Comparison of ENCODE assay signal across 12 cellular contexts in genomic region chr20:59164681-59165388, GRCh38. TPM values are rescaled to one million over a fixed set of nuclear protein-coding genes. Genes with fewer than 3 reads are reported as not detected.
A peak's percentile ranks its signal among the peaks of the same experiment; 100 is the strongest.
DNase-seq lines count a peak whose midpoint lies in the region; TF ChIP-seq lines count a peak whose summit lies in the region.
"Had no signal": no experiment of that assay in that cellular context is flagged by ENCODE, and none has a peak within 500 bp of the region (broad histone marks: within the 10 kb centered on the region; RNA-seq: fewer than 3 reads in every experiment).

No MANE protein-coding gene starts in this region.

- peak; percentile 38 for DNase-seq in OCI-LY7 (ENCODE audit: low spot score)
- no peak for DNase-seq in colonic mucosa
- no peak for DNase-seq in activated CD4-positive, CD25-positive, alpha-beta regulatory T cell treated with anti-CD3 and anti-CD28 coated beads, Interleukin-2, amount 50 U/mL, for 72 hours
- no peak for DNase-seq in SIG-M5 treated with dmso at 0.1 percent for 504 hours (lab: John Stamatoyannopoulos, UW; ENCODE audit: unreplicated experiment)
- no peak for DNase-seq in HPDE6-E6E7 (ENCODE audit: extremely low spot score)
- DNase-seq: H7; NCI-H2029; stimulated activated CD4-positive, alpha-beta T cell treated with anti-CD3 and anti-CD28 coated beads, Interleukin-1b, Interleukin-23, amount 100 ng/mL, for 48 hours had no signal

- no peaks in the 10 kb centered on the region for H3K27me3 ChIP-seq in colonic mucosa

- H3K4me1 ChIP-seq in OCI-LY7 (ENCODE audit: insufficient read depth, low read length, poor library complexity, severe bottlenecking) (peaks cover 71% of the 10 kb centered on the region), colonic mucosa (no peaks in the 10 kb centered on the region)
- H3K4me1 ChIP-seq: gastroesophageal sphincter had no signal

- H3K4me3 ChIP-seq in GM12875 (ENCODE audit: low read depth, low read length) (peak overlapping the region; percentile 38), OCI-LY7 (ENCODE audit: low read depth, low read length, poor library complexity, severe bottlenecking) (peak overlapping the region; percentile 72), colonic mucosa (no peak overlapping the region), skin epidermis (peak overlapping the region in 4 of 7 experiments; percentile 2 to 18 (median 10))
- H3K4me3 ChIP-seq: gastroesophageal sphincter had no signal

- TF ChIP-seq CTCF in GM12875 (IDR thresholded peaks at IDR 0.05; ENCODE audit: borderline replicate concordance, insufficient read depth, low read depth, low read length) (no peak), OCI-LY7 (conservative IDR thresholded peaks at IDR 0.05; ENCODE audit: low read length) (no peak), colonic mucosa (IDR thresholded peaks at IDR 0.05) (no peak)

- peak overlapping the region; percentile 86 for H3K4me2 ChIP-seq in OCI-LY7 (ENCODE audit: low read length)

- intact Hi-C loops in OCI-LY7 (cut with micrococcal nuclease; ENCODE audit: unreplicated experiment) (loop anchor here (5.0 to 10.0 kb wide), 4 partner anchors 123 to 1770 kb away; partner anchors contain the start of genes CTSZ, PRELID3B and RBM38), colonic mucosa (cut with DNase I) (no loop called here)

- CTCF ChIA-PET in OCI-LY7 (lab: Charles Lee; ENCODE audit: unreplicated experiment): interaction anchor here (0.5 to 1.5 kb wide), 2 partner anchors 9 to 42 kb away, joined by 3 to 5 read pairs; no protein-coding TSS in a partner anchor

- BruUV-seq in OCI-LY7 (replicated peaks; lab: Mats Ljungman, UMichigan): no TSS peak

- no peaks in the 10 kb centered on the region for H4K20me1 ChIP-seq in OCI-LY7 (ENCODE audit: insufficient read depth, low read length)

- peak overlapping the region; percentile 86 for H3K27ac ChIP-seq in OCI-LY7 (ENCODE audit: low read depth, low read length, poor library complexity, severe bottlenecking)
- H3K27ac ChIP-seq in colonic mucosa: peak overlapping the region; percentile 56
- H3K27ac ChIP-seq in skin epidermis: peak overlapping the region in 18 of 21 experiments; percentile 3 to 93 (median 55)
- H3K27ac ChIP-seq: C4-2B, gastroesophageal sphincter had no signal

- no peak overlapping the region for H3K9ac ChIP-seq in colonic mucosa (ENCODE audit: low read depth in 2 of 2, low read length in 2 of 2)

- H3K36me3 ChIP-seq in OCI-LY7 (ENCODE audit: insufficient read depth, low read length): no peaks in the 10 kb centered on the region
- no peaks in the 10 kb centered on the region for H3K36me3 ChIP-seq in colonic mucosa
- H3K36me3 ChIP-seq: gastroesophageal sphincter had no signal

- peaks cover 55% of the 10 kb centered on the region for H3K79me2 ChIP-seq in OCI-LY7 (ENCODE audit: insufficient read depth, low read depth, low read length)

- peak overlapping the region; percentile 49; the same call in 1 of the 2 replicates for H2AFZ ChIP-seq in OCI-LY7 (ENCODE audit: low read length)

- POLR2A ChIA-PET in OCI-LY7 (lab: Charles Lee): interaction anchor here (0.5 to 6.1 kb wide), 9 partner anchors 10 to 1695 kb away, joined by 3 to 49 read pairs (median 3); no protein-coding TSS in a partner anchor

- H3K9me3 ChIP-seq in OCI-LY7 (ENCODE audit: low read length) (peaks cover 5% of the 10 kb centered on the region; the same call in 1 of the 2 replicates), colonic mucosa (no peaks in the 10 kb centered on the region)

- no peaks in the 10 kb centered on the region for H3K9me2 ChIP-seq in OCI-LY7 (ENCODE audit: insufficient read depth, low read length)

RNA-seq across cellular contexts. Expression of gene ZNF831, which starts 1.2 kb away (rescaled TPM):
- 5.9 TPM in 2 replicates for total RNA-seq in OCI-LY7 (2014; rRNA removed; shearing (Covaris generic))
- 6.3 and 7.3 TPM in 2 replicates for total RNA-seq in OCI-LY7 (2022)
- total RNA-seq in colonic mucosa: under 1 TPM; 0.20 to 0.27 TPM
- total RNA-seq: H7 had no signal

Comparison
In these comparisons a context has a peak if more than half of its experiments do, and no peak if none do; other contexts are left out.
1. RNA of gene ZNF831, which starts 1.2 kb away (total RNA-seq): 5.9 to 7.3 TPM in OCI-LY7; 0.20 to 0.27 TPM in colonic mucosa; every median in the first group is over 4 times any median in the second.
2. Peak in every context shown above with its lines, with median percentiles within 50 percentile points of each other: H3K27ac ChIP-seq.